Comparison of ENCODE assay signal across 1 cellular context in genomic region chrX:40145670-40146470, GRCh38.
A peak's percentile ranks its signal among the peaks of the same experiment; 100 is the strongest.
TF ChIP-seq lines count a peak whose summit lies in the region.

No MANE protein-coding gene starts in this region.

TF ChIP-seq in HepG2, 621 proteins besides CTCF, POLR2A, EP300 and RAD21 (continued from another document):
- TF ChIP-seq HMGXB4 (CRISPR knock-in tag; IDR thresholded peaks at IDR 0.05; ENCODE audit: borderline replicate concordance in 1 of 2, low read depth in 1 of 2) (0 out of 4 replicates have a peak, but pooled peaks of 1 of the 2 experiments have one; percentile 24), ZNF430 (CRISPR knock-in tag; IDR thresholded peaks at IDR 0.05) (no peak), MBD4 (IDR thresholded peaks at IDR 0.05; ENCODE audit: borderline replicate concordance, low read length) (no peak), AGO2 (optimal IDR thresholded peaks at IDR 0.05; ENCODE audit: low read depth, low read length) (peak; percentile 41), ZNF75D (CRISPR knock-in tag; IDR thresholded peaks at IDR 0.05; ENCODE audit: borderline replicate concordance) (0 out of 2 replicates have a peak, but pooled peaks have one; percentile 41)
